16 cellular contexts compared by ENCODE assay signal in the genomic region with DNA sequence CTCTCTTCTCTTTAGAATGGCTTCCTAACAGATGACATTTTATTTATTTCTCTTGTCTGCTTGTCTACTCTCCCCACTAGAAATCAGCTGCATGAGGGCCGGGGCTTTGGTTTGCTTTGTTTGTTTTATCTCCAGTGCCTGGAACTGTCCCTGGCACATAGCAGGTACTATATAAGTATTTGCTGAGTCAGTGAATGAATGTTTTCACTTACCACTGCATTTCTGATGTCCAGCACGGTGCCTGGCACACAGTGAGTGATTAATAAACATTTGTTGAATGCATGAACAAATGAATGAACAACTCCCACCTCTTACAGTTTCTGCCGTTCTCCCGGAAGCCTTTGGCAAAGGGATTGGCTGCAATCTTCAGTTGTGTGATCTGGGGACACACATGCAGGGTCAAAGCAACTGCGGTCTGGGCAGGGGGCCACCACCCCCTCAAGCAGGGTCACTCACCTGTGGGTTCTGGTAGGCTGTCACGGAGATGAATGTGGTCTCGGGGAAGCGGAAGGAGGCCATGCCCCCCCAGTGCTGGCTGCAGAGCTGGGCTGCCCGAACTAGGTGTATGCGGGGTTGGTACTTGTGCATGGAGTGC. TPM values are rescaled to one million over a fixed set of nuclear protein-coding genes. Genes with fewer than 3 reads are reported as not detected.
DNase-seq lines count a peak whose midpoint lies in the region; ATAC-seq, FAIRE-seq and TF ChIP-seq lines count a peak whose summit lies in the region.
"Had no signal": no experiment of that assay in that cellular context is flagged by ENCODE, and none has a peak within 500 bp of the region (broad histone marks: within the 10 kb centered on the region; RNA-seq: fewer than 3 reads in every experiment).

No MANE protein-coding gene starts in this region.

- intact Hi-C loops in kidney (cut with DNase I) = no loop called here

- H3K9me3 Mint-ChIP-seq in activated CD8-positive, alpha-beta memory T cell treated with anti-CD3 and anti-CD28 coated beads, Interleukin-2, amount 10 ng/mL, durations not matched to agents 7 days and 5 days (ENCODE audit: low read depth) = no peaks in the 10 kb centered on the region
- no peaks in the 10 kb centered on the region for H3K9me3 Mint-ChIP-seq in T-cell
- H3K9me3 Mint-ChIP-seq in naive thymus-derived CD8-positive, alpha-beta T cell = no peaks in the 10 kb centered on the region

- POLR2A ChIA-PET in T-cell (lab: Charles Lee) = no interaction called here
- POLR2A ChIA-PET in naive thymus-derived CD8-positive, alpha-beta T cell (lab: Charles Lee) = interaction anchor here (0.6 to 9.0 kb wide), 4 partner anchors 14 to 97 kb away, joined by 3 to 320 read pairs (median 160); a partner anchor contains a TSS

- H3K27ac Mint-ChIP-seq in activated CD8-positive, alpha-beta memory T cell treated with anti-CD3 and anti-CD28 coated beads, Interleukin-2, amount 10 ng/mL, durations not matched to agents 7 days and 5 days = peak overlapping the region; percentile 22
- H3K27ac Mint-ChIP-seq in T-cell = peak overlapping the region; percentile 80 to 84
- peak overlapping the region in 8 of 10 donors; percentile 46 to 90 (median 72) for H3K27ac Mint-ChIP-seq in naive thymus-derived CD8-positive, alpha-beta T cell

- no peaks in the 10 kb centered on the region for H3K9me3 ChIP-seq in kidney (ENCODE audit: control insufficient read depth in 1 of 2, low read length in 2 of 2)

- no peak overlapping the region for H3K4me3 ChIP-seq in kidney (ENCODE audit: low read length in 2 of 2)
- H3K4me3 ChIP-seq: skin epidermis had no signal

- CTCF ChIA-PET in activated CD8-positive, alpha-beta memory T cell treated with anti-CD3 and anti-CD28 coated beads, Interleukin-2, amount 10 ng/mL, durations not matched to agents 7 days and 5 days (lab: Charles Lee) = interaction anchor here (4.8 to 5.4 kb wide), 2 partner anchors 9 to 14 kb away, joined by 22 to 82 read pairs; a partner anchor contains a TSS
- CTCF ChIA-PET in T-cell (lab: Charles Lee) = no interaction called here

- no peak for FAIRE-seq in kidney (lab: Jason Lieb, UNC)
- FAIRE-seq: endometrium had no signal

- H3K27ac ChIP-seq in substantia nigra (ENCODE audit: low read depth, low read length, poor library complexity, severe bottlenecking) (no peak overlapping the region), kidney (ENCODE audit: low read depth in 2 of 2, low read length in 2 of 2) (no peak overlapping the region)
- H3K27ac ChIP-seq: VCaP had no signal

- H3K36me3 ChIP-seq in kidney (ENCODE audit: control insufficient read depth in 1 of 2, insufficient read depth in 2 of 2, low read length in 2 of 2) = peaks cover 9 to 13% of the 10 kb centered on the region in 2 donors

- DNase-seq in activated CD8-positive, alpha-beta memory T cell treated with anti-CD3 and anti-CD28 coated beads, Interleukin-2, amount 10 ng/mL, durations not matched to agents 7 days and 5 days = no peak
- no peak for DNase-seq in activated CD8-positive, alpha-beta memory T cell treated with anti-CD3 and anti-CD28 coated beads, Interleukin-2, amount 50 U/mL, for 48 hours
- no peak for DNase-seq in T-cell
- DNase-seq in naive thymus-derived CD8-positive, alpha-beta T cell = no peak
- DNase-seq in substantia nigra (lab: John Stamatoyannopoulos, UW) = no peak
- no peak for DNase-seq in kidney
- DNase-seq: activated naive CD4-positive, alpha-beta T cell treated with anti-CD3 and anti-CD28 coated beads, Interleukin-2, amount 50 U/mL, for 16 hours; COR-L47; foreskin melanocyte; GF-D8; NCI-H446; occipital lobe; stimulated activated naive CD4-positive, alpha-beta T cell treated with Interleukin-2 at 50 U/mL for 16 hours had no signal

- H3K27me3 Mint-ChIP-seq in activated CD8-positive, alpha-beta memory T cell treated with anti-CD3 and anti-CD28 coated beads, Interleukin-2, amount 10 ng/mL, durations not matched to agents 7 days and 5 days = no peaks in the 10 kb centered on the region
- H3K27me3 Mint-ChIP-seq in T-cell = no peaks in the 10 kb centered on the region
- no peaks in the 10 kb centered on the region for H3K27me3 Mint-ChIP-seq in naive thymus-derived CD8-positive, alpha-beta T cell

- no peak overlapping the region for H3K9ac ChIP-seq in kidney (ENCODE audit: low read length in 2 of 2)

- H3K4me1 Mint-ChIP-seq in activated CD8-positive, alpha-beta memory T cell treated with anti-CD3 and anti-CD28 coated beads, Interleukin-2, amount 10 ng/mL, durations not matched to agents 7 days and 5 days = peaks cover 31% of the 10 kb centered on the region
- peaks cover 32 to 44% (median 38%) of the 10 kb centered on the region in 3 donors for H3K4me1 Mint-ChIP-seq in T-cell
- H3K4me1 Mint-ChIP-seq in naive thymus-derived CD8-positive, alpha-beta T cell = peaks cover 22 to 45% (median 38%) of the 10 kb centered on the region in 4 donors

- no peak for ATAC-seq in activated CD8-positive, alpha-beta memory T cell treated with anti-CD3 and anti-CD28 coated beads, Interleukin-2, amount 10 ng/mL, durations not matched to agents 7 days and 5 days
- ATAC-seq in T-cell (replicated peaks in 1 of 4) = no peak
- no peak for ATAC-seq in naive thymus-derived CD8-positive, alpha-beta T cell

- H3K36me3 Mint-ChIP-seq in activated CD8-positive, alpha-beta memory T cell treated with anti-CD3 and anti-CD28 coated beads, Interleukin-2, amount 10 ng/mL, durations not matched to agents 7 days and 5 days = peaks cover 16% of the 10 kb centered on the region
- peaks cover 15% of the 10 kb centered on the region for H3K36me3 Mint-ChIP-seq in T-cell
- peaks cover 0 to 23% (median 0%) of the 10 kb centered on the region in 3 donors for H3K36me3 Mint-ChIP-seq in naive thymus-derived CD8-positive, alpha-beta T cell

- no peak for TF ChIP-seq CTCF in kidney (IDR thresholded peaks at IDR 0.05; ENCODE audit: borderline replicate concordance, extremely low read depth, insufficient read depth)

- no peak overlapping the region for H3K4me3 Mint-ChIP-seq in activated CD8-positive, alpha-beta memory T cell treated with anti-CD3 and anti-CD28 coated beads, Interleukin-2, amount 10 ng/mL, durations not matched to agents 7 days and 5 days
- H3K4me3 Mint-ChIP-seq in T-cell = no peak overlapping the region
- peak overlapping the region in 1 of 10 donors; percentile 38 for H3K4me3 Mint-ChIP-seq in naive thymus-derived CD8-positive, alpha-beta T cell

- H3K4me1 ChIP-seq in kidney (ENCODE audit: control insufficient read depth in 1 of 2, insufficient read depth in 1 of 2, low read depth in 1 of 2, low read length in 2 of 2) = peaks cover 5 to 12% of the 10 kb centered on the region in 2 donors

RNA-seq across cellular contexts. Expression of a gene that starts 3.4 kb away (rescaled TPM):
- total RNA-seq in activated CD8-positive, alpha-beta memory T cell treated with anti-CD3 and anti-CD28 coated beads, Interleukin-2, amount 10 ng/mL, durations not matched to agents 7 days and 5 days = 1 to 10 TPM; 2.0 to 2.9 TPM
- 1 to 10 TPM; 1.4 to 2.0 (median 1.5) TPM for total RNA-seq in T-cell
- total RNA-seq in naive thymus-derived CD8-positive, alpha-beta T cell = 1 to 10 TPM; 2.4 to 2.5 TPM
- under 1 TPM; 0.15 to 0.25 (median 0.25) TPM for polyA plus RNA-seq in naive thymus-derived CD8-positive, alpha-beta T cell
- 1.6 TPM for total RNA-seq in kidney
- 0.62 TPM for polyA plus RNA-seq in kidney (ENCODE audit: insufficient read depth, low read depth, low replicate concordance)

RNA-seq across cellular contexts. Expression of a gene that starts 7.7 kb away (rescaled TPM):
- 10 to 100 TPM; 47.2 to 47.8 TPM for total RNA-seq in activated CD8-positive, alpha-beta memory T cell treated with anti-CD3 and anti-CD28 coated beads, Interleukin-2, amount 10 ng/mL, durations not matched to agents 7 days and 5 days
- total RNA-seq in T-cell = 100 to 1,000 TPM; 105 to 277 (median 226) TPM
- total RNA-seq in naive thymus-derived CD8-positive, alpha-beta T cell = 100 to 1,000 TPM; 254 to 264 TPM
- polyA plus RNA-seq in naive thymus-derived CD8-positive, alpha-beta T cell = 100 to 1,000 TPM; 201 to 301 (median 206) TPM
- total RNA-seq in kidney = 40.0 TPM
- 107 TPM for polyA plus RNA-seq in kidney (ENCODE audit: insufficient read depth, low read depth, low replicate concordance)

RNA-seq across cellular contexts. Expression of a gene that starts 12.5 kb away (rescaled TPM):
- total RNA-seq in activated CD8-positive, alpha-beta memory T cell treated with anti-CD3 and anti-CD28 coated beads, Interleukin-2, amount 10 ng/mL, durations not matched to agents 7 days and 5 days = 100 to 1,000 TPM; 149 to 161 TPM
- total RNA-seq in T-cell = 100 to 1,000 TPM in 2 of 5 donors, 10 to 100 TPM in 3; 71.2 to 110 (median 97.9) TPM
- total RNA-seq in naive thymus-derived CD8-positive, alpha-beta T cell = 10 to 100 TPM; 82.8 to 83.4 TPM
- 100 to 1,000 TPM; 153 to 199 (median 161) TPM for polyA plus RNA-seq in naive thymus-derived CD8-positive, alpha-beta T cell
- 78.8 TPM for total RNA-seq in kidney
- 107 TPM for polyA plus RNA-seq in kidney (ENCODE audit: insufficient read depth, low read depth, low replicate concordance)

RNA-seq across cellular contexts. Expression of a gene that starts 22.8 kb away (rescaled TPM):
- total RNA-seq in activated CD8-positive, alpha-beta memory T cell treated with anti-CD3 and anti-CD28 coated beads, Interleukin-2, amount 10 ng/mL, durations not matched to agents 7 days and 5 days = 1,000 to 10,000 TPM; 1,292 to 1,318 TPM
- 100 to 1,000 TPM; 367 to 715 (median 567) TPM for total RNA-seq in T-cell
- total RNA-seq in naive thymus-derived CD8-positive, alpha-beta T cell = 100 to 1,000 TPM; 580 to 594 TPM
- polyA plus RNA-seq in naive thymus-derived CD8-positive, alpha-beta T cell = 1,000 to 10,000 TPM in 1 of 3 donors, 100 to 1,000 TPM in 2; 798 to 1,176 (median 994) TPM
- 1,017 TPM for total RNA-seq in kidney
- 1,506 TPM for polyA plus RNA-seq in kidney (ENCODE audit: insufficient read depth, low read depth, low replicate concordance)

RNA-seq across cellular contexts. Expression of a gene that starts 25.0 kb away (rescaled TPM):
- 10 to 100 TPM in 1 of 2 experiments, 1 to 10 TPM in 1; 8.1 to 19.5 TPM for total RNA-seq in activated CD8-positive, alpha-beta memory T cell treated with anti-CD3 and anti-CD28 coated beads, Interleukin-2, amount 10 ng/mL, durations not matched to agents 7 days and 5 days
- total RNA-seq in T-cell (10 to 100 TPM; 11.1 to 27.2 (median 22.1) TPM), kidney (3.6 TPM)
- 10 to 100 TPM; 19.8 to 25.0 TPM for total RNA-seq in naive thymus-derived CD8-positive, alpha-beta T cell
- polyA plus RNA-seq in naive thymus-derived CD8-positive, alpha-beta T cell = under 1 TPM in 1 of 3 donors, not detected in 2; 0.18 TPM
- 17.7 TPM for polyA plus RNA-seq in kidney (ENCODE audit: insufficient read depth, low read depth, low replicate concordance)

Comparison
In these comparisons a context has a peak if more than half of its experiments do, and no peak if none do; other contexts are left out.
1. H3K27ac Mint-ChIP-seq: peak in every context shown above with its lines; median percentile 82 in T-cell; 72 in naive thymus-derived CD8-positive, alpha-beta T cell; 22 in activated CD8-positive, alpha-beta memory T cell treated with anti-CD3 and anti-CD28 coated beads, Interleukin-2, amount 10 ng/mL, durations not matched to agents 7 days and 5 days.